In genomic region chr15:31300208-31300661, GRCh38 we compare ENCODE assay signal across 10 cellular contexts. TPM values are rescaled to one million over a fixed set of nuclear protein-coding genes. Genes with fewer than 3 reads are reported as not detected.
DNase-seq lines count a peak whose midpoint lies in the region; ATAC-seq and TF ChIP-seq lines count a peak whose summit lies in the region.
"Had no signal": no experiment of that assay in that cellular context is flagged by ENCODE, and none has a peak within 500 bp of the region (broad histone marks: within the 10 kb centered on the region; RNA-seq: fewer than 3 reads in every experiment).

No MANE protein-coding gene starts in this region.

- H4K20me1 ChIP-seq in DND-41 (ENCODE audit: insufficient read depth, low read length) = no peaks in the 10 kb centered on the region
- no peaks in the 10 kb centered on the region for H4K20me1 ChIP-seq in OCI-LY1 (ENCODE audit: insufficient read depth, low read length)

- no peak overlapping the region for H3K27ac ChIP-seq in DND-41 (ENCODE audit: low read length)
- peak overlapping the region; percentile 93 for H3K27ac ChIP-seq in OCI-LY1 (ENCODE audit: low read depth, low read length, poor library complexity, severe bottlenecking)
- H3K27ac ChIP-seq in left lung = no peak overlapping the region
- H3K27ac ChIP-seq: ascending aorta had no signal

- TF ChIP-seq CTCF in DND-41 (IDR thresholded peaks at IDR 0.05; ENCODE audit: borderline replicate concordance, extremely low read depth, low read length, poor library complexity, severe bottlenecking) (no peak), OCI-LY1 (IDR thresholded peaks at IDR 0.05; ENCODE audit: low read length) (no peak), left lung (IDR thresholded peaks at IDR 0.05) (no peak)

- H3K4me3 ChIP-seq in DND-41 (ENCODE audit: low read depth in 1 of 2, low read length in 2 of 2) = no peak overlapping the region
- H3K4me3 ChIP-seq in OCI-LY1 (ENCODE audit: low read depth, low read length, poor library complexity, severe bottlenecking) = no peak overlapping the region
- no peak overlapping the region for H3K4me3 ChIP-seq in left lung
- H3K4me3 ChIP-seq: ascending aorta, K562 had no signal

- POLR2A ChIA-PET in HEK293T (lab: Yijun Ruan, JAX) = no interaction called here

- ATAC-seq in DND-41 (ENCODE audit: insufficient read depth, low read depth) (no peak), left cardiac atrium (peak; percentile 35 to 52), left lung (no peak)
- ATAC-seq: K562 had no signal

- H3K36me3 ChIP-seq in DND-41 (ENCODE audit: insufficient read depth, low read length) (no peaks in the 10 kb centered on the region), OCI-LY1 (ENCODE audit: insufficient read depth, low read length) (no peaks in the 10 kb centered on the region), left lung (no peaks in the 10 kb centered on the region)
- H3K36me3 ChIP-seq: ascending aorta had no signal

- H3K9ac ChIP-seq in DND-41 (ENCODE audit: low read depth, low read length) (no peak overlapping the region), OCI-LY1 (ENCODE audit: low read length) (peak overlapping the region; percentile 18; the same call in 1 of the 2 replicates)

- H3K9me2 ChIP-seq in OCI-LY1 (ENCODE audit: low read depth, low read length) = no peaks in the 10 kb centered on the region

- 0 out of 2 replicates have a peak, but pooled peaks cover 3% of the 10 kb centered on the region for H3F3A ChIP-seq in OCI-LY1 (ENCODE audit: insufficient read depth, low read length)

- no peaks in the 10 kb centered on the region for H3K27me3 ChIP-seq in DND-41 (ENCODE audit: insufficient read depth, low read length, poor library complexity)
- H3K27me3 ChIP-seq in OCI-LY1 (ENCODE audit: insufficient read depth, low read length) = no peaks in the 10 kb centered on the region
- no peaks in the 10 kb centered on the region for H3K27me3 ChIP-seq in left lung
- H3K27me3 ChIP-seq: ascending aorta had no signal

- CTCF ChIA-PET in HEK293T (lab: Yijun Ruan, JAX) = no interaction called here

- DNase-seq in DND-41 = peak; percentile 3
- DNase-seq in left cardiac atrium = no peak
- DNase-seq in putamen (ENCODE audit: low spot score) = peak; percentile 97
- no peak for DNase-seq in NCI-H187 (lab: John Stamatoyannopoulos, UW)
- DNase-seq in KBM-7 = no peak
- DNase-seq in HEK293T (ENCODE audit: extremely low spot score) = no peak
- DNase-seq in left lung = no peak

- no peaks in the 10 kb centered on the region for H3K79me2 ChIP-seq in DND-41 (ENCODE audit: insufficient read depth, low read length)
- no peaks in the 10 kb centered on the region for H3K79me2 ChIP-seq in OCI-LY1 (ENCODE audit: insufficient read depth, low read length)

- H3K4me1 ChIP-seq in DND-41 (ENCODE audit: insufficient read depth, low read length) (peaks cover 4% of the 10 kb centered on the region), OCI-LY1 (ENCODE audit: insufficient read depth, low read length, severe bottlenecking) (peaks cover 57% of the 10 kb centered on the region), left lung (peaks cover 3 to 31% of the 10 kb centered on the region in 2 donors)
- H3K4me1 ChIP-seq: ascending aorta had no signal

- H3K9me3 ChIP-seq in DND-41 (ENCODE audit: insufficient read depth, low read length, severe bottlenecking) (no peaks in the 10 kb centered on the region), OCI-LY1 (ENCODE audit: low read length) (no peaks in the 10 kb centered on the region), left lung (no peaks in the 10 kb centered on the region)
- H3K9me3 ChIP-seq: ascending aorta had no signal

- in situ Hi-C loops in KBM-7 (cut with MboI; ENCODE audit: low pct_unique_long_range_greater_than_20kb, low sequenced_read_pairs) = no loop called here

- H3K4me2 ChIP-seq in DND-41 (ENCODE audit: insufficient read depth, low read length) (no peak overlapping the region), OCI-LY1 (ENCODE audit: low read length) (peak overlapping the region; percentile 49; the same call in 1 of the 2 replicates)

- H2AFZ ChIP-seq in DND-41 (ENCODE audit: low read depth, low read length) (no peak overlapping the region), OCI-LY1 (ENCODE audit: low read length) (no peak overlapping the region)

- intact Hi-C loops in left cardiac atrium (cut with DNase I) (no loop called here), left lung (cut with DNase I) (no loop called here)

TF ChIP-seq in HEK293T, 16 proteins besides CTCF, POLR2A, EP300 and RAD21:
- TF ChIP-seq FOXK2 (IDR thresholded peaks at IDR 0.05) (no peak), BHLHE40 (IDR thresholded peaks at IDR 0.05; ENCODE audit: borderline replicate concordance) (no peak), L3MBTL2 (conservative IDR thresholded peaks at IDR 0.05) (no peak), SP1 (IDR thresholded peaks at IDR 0.05) (no peak), NFRKB (IDR thresholded peaks at IDR 0.05) (no peak), FOXM1 (IDR thresholded peaks at IDR 0.05; ENCODE audit: borderline replicate concordance) (no peak), SUZ12 (IDR thresholded peaks at IDR 0.05) (no peak), ELF4 (IDR thresholded peaks at IDR 0.05) (no peak), ZNF384 (IDR thresholded peaks at IDR 0.05) (no peak), HDGF (IDR thresholded peaks at IDR 0.05; ENCODE audit: borderline replicate concordance) (no peak), PKNOX1 (IDR thresholded peaks at IDR 0.05) (no peak), LEF1 (IDR thresholded peaks at IDR 0.05; ENCODE audit: borderline replicate concordance) (no peak), TARDBP (IDR thresholded peaks at IDR 0.05) (no peak), FOXA1 (IDR thresholded peaks at IDR 0.05) (no peak), CTBP1 (IDR thresholded peaks at IDR 0.05; ENCODE audit: borderline replicate concordance) (no peak), ARNT (IDR thresholded peaks at IDR 0.05) (no peak)
TF ChIP-seq in HEK293T: peak in this region for 0.

RNA-seq across cellular contexts. Expression of gene KLF13, which starts 26.4 kb away (rescaled TPM):
- total RNA-seq in left cardiac atrium (10 to 100 TPM; 34.5 to 69.9 TPM), left lung (100 to 1,000 TPM; 110 to 116 TPM)

Comparison
In these comparisons a context has a peak if more than half of its experiments do, and no peak if none do; other contexts are left out.
1. ATAC-seq: peak in left cardiac atrium (2 of 2); none in DND-41 (single experiment) and left lung (single experiment).
2. DNase-seq: peak in DND-41 (single experiment) and putamen (single experiment); none in left cardiac atrium (single experiment), NCI-H187 (0 of 2), KBM-7 (single experiment), HEK293T (single experiment) and left lung (0 of 2).